11 cellular contexts compared by ENCODE assay signal in genomic region chr19:41149831-41150230, GRCh38. TPM values are rescaled to one million over a fixed set of nuclear protein-coding genes. Genes with fewer than 3 reads are reported as not detected.
"Had no signal": no experiment of that assay in that cellular context is flagged by ENCODE, and none has a peak within 500 bp of the region (broad histone marks: within the 10 kb centered on the region; RNA-seq: fewer than 3 reads in every experiment).

No MANE protein-coding gene starts in this region.

- H3K9me3 ChIP-seq: HAP-1 had no signal

- H3K36me3 ChIP-seq: HAP-1 had no signal

- H3K27ac Mint-ChIP-seq: HFFc6 had no signal

- H3K9me3 Mint-ChIP-seq: HFFc6, IgD-negative memory B cell had no signal

- H3K4me3 ChIP-seq: GM23248, HAP-1 had no signal

- DNase-seq: GM23248, GOT3, H7, HFFc6 had no signal

- ATAC-seq: HCT116, HepG2 had no signal

- H3K4me1 Mint-ChIP-seq: IgD-negative memory B cell had no signal

- H2AFZ ChIP-seq: GM23248 had no signal

- H3K36me3 Mint-ChIP-seq: IgD-negative memory B cell had no signal

- FAIRE-seq: HepG2 had no signal

- H3K4me1 ChIP-seq: HAP-1 had no signal

- H3K9ac ChIP-seq: GM23248 had no signal

- H3K4me3 Mint-ChIP-seq: HFFc6, IgD-negative memory B cell had no signal

- H3K27ac ChIP-seq: GM23248, HL-60 had no signal

RNA-seq across cellular contexts. Expression of gene CYP2F1, which starts 35.6 kb away (rescaled TPM):
- total RNA-seq: GM23248, H4, HepG2, HFFc6, HT1080 had no signal
- polyA plus RNA-seq: GM23248, HepG2, IgD-negative memory B cell had no signal

RNA-seq across cellular contexts. Expression of gene CYP2S1, which starts 43.2 kb away (rescaled TPM):
- total RNA-seq: GM23248 had no signal
- polyA plus RNA-seq: GM23248, IgD-negative memory B cell had no signal
